In the genomic region with DNA sequence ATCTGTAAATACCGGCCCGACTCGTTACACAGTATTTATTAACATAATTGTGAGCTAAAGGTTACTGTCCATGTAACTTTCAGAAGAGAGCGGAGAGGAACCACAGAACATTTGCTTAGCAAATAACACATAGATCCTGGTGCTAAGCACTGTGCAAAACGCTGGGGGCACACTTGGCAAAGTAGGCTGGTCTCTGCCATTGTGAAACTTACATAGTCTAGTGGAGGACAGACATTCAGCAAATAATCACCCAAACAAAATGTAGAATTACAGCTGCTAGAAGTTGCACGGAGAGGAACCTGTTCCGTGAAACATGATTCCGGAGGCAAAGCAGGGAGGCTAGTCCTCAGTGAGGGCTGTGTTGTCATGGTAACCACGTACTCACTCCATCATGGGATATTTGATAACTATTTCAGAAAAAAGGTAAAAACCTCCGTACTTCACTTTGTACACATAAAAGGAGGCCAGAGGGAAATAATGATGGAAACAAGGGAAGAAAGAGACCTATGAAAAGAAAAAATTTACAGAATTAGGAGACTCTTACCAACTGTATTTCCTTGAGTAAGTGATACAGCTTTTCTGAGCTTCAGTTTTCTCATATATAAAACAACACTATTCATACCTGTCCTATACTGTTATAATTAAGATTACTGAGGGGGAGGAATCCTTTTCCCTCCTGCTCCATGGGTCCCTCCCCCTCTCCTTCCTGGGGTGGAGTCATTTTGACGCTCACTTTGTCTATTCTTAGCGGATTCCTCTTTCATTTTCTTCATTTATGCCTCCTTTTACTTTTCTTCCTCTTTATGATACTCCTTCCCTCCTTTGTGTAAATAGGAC, we compare ENCODE assay signal across 8 cellular contexts. TPM values are rescaled to one million over a fixed set of nuclear protein-coding genes. Genes with fewer than 3 reads are reported as not detected.
DNase-seq lines count a peak whose midpoint lies in the region; ATAC-seq, FAIRE-seq and TF ChIP-seq lines count a peak whose summit lies in the region.

No MANE protein-coding gene starts in this region.

- intact Hi-C loops in K562 (cut with micrococcal nuclease) = no loop called here

- no peak for TF ChIP-seq POLR2A in K562 (conservative IDR thresholded peaks at IDR 0.05)

- no peaks in the 10 kb centered on the region for H4K20me1 ChIP-seq in K562 (replicated peaks; ENCODE audit: control insufficient read depth, insufficient read depth, low read length)

- H3K9me3 ChIP-seq in K562 (replicated peaks; ENCODE audit: control insufficient read depth, insufficient read depth, low read depth, low read length) = no peaks in the 10 kb centered on the region

- no peaks in the 10 kb centered on the region for H3K36me3 ChIP-seq in K562 (ENCODE audit: control insufficient read depth, insufficient read depth, low read length)

- H3K79me2 ChIP-seq in K562 (ENCODE audit: control insufficient read depth, insufficient read depth, low read length) = no peaks in the 10 kb centered on the region

- peak overlapping the region; percentile 78 for H3K4me2 ChIP-seq in K562 (ENCODE audit: insufficient read depth, low read length)

- 13% methylated on average over 12 of the region's 12 CpGs for WGBS in K562 (ENCODE audit: insufficient coverage, low coverage, missing lambda C conversion rate)

- H3K9ac ChIP-seq in K562 (ENCODE audit: insufficient read depth in 1 of 2, low read depth in 2 of 2, low read length in 2 of 2) = peak overlapping the region in 1 of 2 experiments; percentile 91; a peak in 3 of 4 replicates

- BruUV-seq in K562 (replicated peaks; lab: Mats Ljungman, UMichigan) = no TSS peak

- CTCF ChIA-PET in K562 (lab: Yijun Ruan, JAX; ENCODE audit: low intra/inter-chr PET ratio) = no interaction called here

- TF ChIP-seq EP300 in K562 (IDR thresholded peaks at IDR 0.05; ENCODE audit: low read length) = no peak

- DNase-seq in DMS79 (lab: John Stamatoyannopoulos, UW) (peak; percentile 55), OCI-M1 (lab: John Stamatoyannopoulos, UW) (peak; percentile 87), K562 (ENCODE audit: extremely low read depth in 1 of 4, low spot score in 3 of 4) (peak in 3 of 4 experiments; percentile 18 to 48 (median 47)), iPS-NIHi7 (ENCODE audit: extremely low spot score) (peak; percentile 43), NK-92 (lab: John Stamatoyannopoulos, UW; ENCODE audit: unreplicated experiment) (no peak)
- DNase-seq in stimulated activated CD4-positive, alpha-beta T cell treated with anti-CD3 and anti-CD28 coated beads, Interleukin-15, amount 100 ng/mL, for 24 hours = peak; percentile 44

- ATAC-seq in GM21360 (IDR thresholded peaks at IDR 0.05; ENCODE audit: unreplicated experiment) (peak; percentile 54), HG03571 (IDR thresholded peaks at IDR 0.05; ENCODE audit: unreplicated experiment) (peak; percentile 53), K562 (peak; percentile 37)

- 0 out of 6 replicates have a peak, but pooled peaks of 2 of the 3 experiments have one; percentile 11 to 14 for TF ChIP-seq CTCF in K562 (IDR thresholded peaks at IDR 0.05 in 2 of 3, conservative IDR thresholded peaks at IDR 0.05 in 1 of 3; ENCODE audit: insufficient read depth in 2 of 3, low read depth in 1 of 3, low read length in 3 of 3)

- peaks cover 19% of the 10 kb centered on the region in 2 experiments; a peak in 4 of 5 replicates for H3K4me1 ChIP-seq in K562 (replicated peaks in 1 of 2; ENCODE audit: control insufficient read depth in 2 of 2, insufficient read depth in 2 of 2, low read length in 2 of 2)

- in situ Hi-C loops in K562 (cut with MboI) = no loop called here

- no peak for TF ChIP-seq RAD21 in K562 (CRISPR knock-in tag; conservative IDR thresholded peaks at IDR 0.05 in 1 of 2, IDR thresholded peaks at IDR 0.05 in 1 of 2)

- H3K27ac ChIP-seq in K562 (ENCODE audit: extremely low read depth, low read depth, low read length) = no peak overlapping the region; the same call in 2 of the 3 replicates

- peak overlapping the region; percentile 64 for H3K4me3 ChIP-seq in K562

- FAIRE-seq in K562 (lab: Jason Lieb, UNC) = peak; percentile 57

- POLR2A ChIA-PET in K562 (lab: Yijun Ruan, JAX) = interaction anchor here (1.0 kb wide), 1 partner anchor 9 kb away, joined by 4 read pairs; no protein-coding TSS in a partner anchor

- peak overlapping the region; percentile 91 for H2AFZ ChIP-seq in K562 (ENCODE audit: low read depth, low read length)

- no peaks in the 10 kb centered on the region for H3K9me1 ChIP-seq in K562 (ENCODE audit: control insufficient read depth, insufficient read depth, low read length)

- peaks cover 17 to 24% of the 10 kb centered on the region in 2 experiments for H3K27me3 ChIP-seq in K562 (ENCODE audit: control insufficient read depth in 2 of 2, insufficient read depth in 2 of 2, low read length in 2 of 2)

TF ChIP-seq in K562, 482 proteins besides CTCF, POLR2A, EP300 and RAD21:
- no peak for TF ChIP-seq ATF1 (CRISPR knock-in tag; IDR thresholded peaks at IDR 0.05)
- 0 out of 2 replicates have a peak, but pooled peaks have one; percentile 18 for TF ChIP-seq ATF1 (tag; IDR thresholded peaks at IDR 0.05)
- no peak for TF ChIP-seq TFAM (CRISPR knock-in tag; conservative IDR thresholded peaks at IDR 0.05)
- TF ChIP-seq, protein P1, sequence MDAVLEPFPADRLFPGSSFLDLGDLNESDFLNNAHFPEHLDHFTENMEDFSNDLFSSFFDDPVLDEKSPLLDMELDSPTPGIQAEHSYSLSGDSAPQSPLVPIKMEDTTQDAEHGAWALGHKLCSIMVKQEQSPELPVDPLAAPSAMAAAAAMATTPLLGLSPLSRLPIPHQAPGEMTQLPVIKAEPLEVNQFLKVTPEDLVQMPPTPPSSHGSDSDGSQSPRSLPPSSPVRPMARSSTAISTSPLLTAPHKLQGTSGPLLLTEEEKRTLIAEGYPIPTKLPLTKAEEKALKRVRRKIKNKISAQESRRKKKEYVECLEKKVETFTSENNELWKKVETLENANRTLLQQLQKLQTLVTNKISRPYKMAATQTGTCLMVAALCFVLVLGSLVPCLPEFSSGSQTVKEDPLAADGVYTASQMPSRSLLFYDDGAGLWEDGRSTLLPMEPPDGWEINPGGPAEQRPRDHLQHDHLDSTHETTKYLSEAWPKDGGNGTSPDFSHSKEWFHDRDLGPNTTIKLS (IDR thresholded peaks at IDR 0.05; ENCODE audit: borderline replicate concordance, low read depth) = no peak
- TF ChIP-seq CSDE1 (IDR thresholded peaks at IDR 0.05) = peak in 1 of 2 experiments; percentile 64; a peak in 1 of 4 replicates
- TF ChIP-seq CEBPB (tag; IDR thresholded peaks at IDR 0.05) = peak; percentile 28; the same call in 1 of the 2 replicates
- TF ChIP-seq NEUROD1 (IDR thresholded peaks at IDR 0.05; ENCODE audit: borderline replicate concordance, low read depth, low read length, partially characterized antibody) = no peak
- TF ChIP-seq ARHGAP35 (IDR thresholded peaks at IDR 0.05; ENCODE audit: partially characterized antibody) = no peak
- TF ChIP-seq, protein P2, sequence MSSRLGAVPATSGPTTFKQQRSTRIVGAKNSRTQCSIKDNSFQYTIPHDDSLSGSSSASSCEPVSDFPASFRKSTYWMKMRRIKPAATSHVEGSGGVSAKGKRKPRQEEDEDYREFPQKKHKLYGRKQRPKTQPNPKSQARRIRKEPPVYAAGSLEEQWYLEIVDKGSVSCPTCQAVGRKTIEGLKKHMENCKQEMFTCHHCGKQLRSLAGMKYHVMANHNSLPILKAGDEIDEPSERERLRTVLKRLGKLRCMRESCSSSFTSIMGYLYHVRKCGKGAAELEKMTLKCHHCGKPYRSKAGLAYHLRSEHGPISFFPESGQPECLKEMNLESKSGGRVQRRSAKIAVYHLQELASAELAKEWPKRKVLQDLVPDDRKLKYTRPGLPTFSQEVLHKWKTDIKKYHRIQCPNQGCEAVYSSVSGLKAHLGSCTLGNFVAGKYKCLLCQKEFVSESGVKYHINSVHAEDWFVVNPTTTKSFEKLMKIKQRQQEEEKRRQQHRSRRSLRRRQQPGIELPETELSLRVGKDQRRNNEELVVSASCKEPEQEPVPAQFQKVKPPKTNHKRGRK (tag; IDR thresholded peaks at IDR 0.05) = 0 out of 2 replicates have a peak, but pooled peaks have one; percentile 17
- TF ChIP-seq RFX1 (IDR thresholded peaks at IDR 0.05) = peak; percentile 94

RNA-seq across cellular contexts. Expression of a gene that starts 0.8 kb away (rescaled TPM):
- 0.84 and 1.1 TPM in 2 replicates for total RNA-seq in K562 (2011; cell fraction: chromatin; rRNA removed; ENCODE audit: low replicate concordance)
- total RNA-seq in K562 (2011; cell fraction: nucleolus; rRNA removed) = 0.50 and 1.1 TPM in 2 replicates
- 1.0 and 1.6 TPM in 2 replicates for total RNA-seq in K562 (2011; cell fraction: nucleoplasm; rRNA removed)
- total RNA-seq in K562 (2014; rRNA removed) (0.08 and 0.23 TPM in 2 replicates), K562 (2014; rRNA removed; fragmentation: Illumina TruSeq; extraction: Trizol) (0.15 and 0.38 TPM in 2 replicates), K562 (2015; rRNA removed; fragmentation: Illumina TruSeq; extraction: Trizol) (0.33 and 0.41 TPM in 2 replicates), K562 (2021) (0.35 and 0.42 TPM in 2 replicates)
- polyA plus RNA-seq in K562 (2011; rRNA removed) (0.57 and 0.76 TPM in 2 replicates), K562 (2014; fragmentation: Illumina TruSeq; extraction: Trizol) (0.10 and 0.22 TPM in 2 replicates), K562 (2014; fragmentation: Nextera tagmentation; extraction: Ambion mirVana) (under 1 TPM; 0.04 to 0.20 TPM), K562 (2014; rRNA removed) (0.12 and 0.35 TPM in 2 replicates)
- polyA plus RNA-seq in K562 (2011; cell fraction: cytosol; rRNA removed) = 0.19 and 0.72 TPM in 2 replicates
- polyA plus RNA-seq in K562 (2011; cell fraction: nucleus; rRNA removed) = 1.2 and 1.7 TPM in 2 replicates
- 0.26 and 0.27 TPM in 2 replicates for polyA plus RNA-seq in K562 (2012)
- 1.9 and 4.0 TPM in 2 replicates for polyA minus RNA-seq in K562 (2011; rRNA and poly(A)+ RNA removed)
- 1.3 and 1.7 TPM in 2 replicates for polyA minus RNA-seq in K562 (2011; cell fraction: cytosol; rRNA and poly(A)+ RNA removed)
- polyA minus RNA-seq in K562 (2011; cell fraction: nucleus; rRNA and poly(A)+ RNA removed) = 1.9 and 4.8 TPM in 2 replicates
